Comparison of ENCODE assay signal across 1 cellular context in the genomic region with DNA sequence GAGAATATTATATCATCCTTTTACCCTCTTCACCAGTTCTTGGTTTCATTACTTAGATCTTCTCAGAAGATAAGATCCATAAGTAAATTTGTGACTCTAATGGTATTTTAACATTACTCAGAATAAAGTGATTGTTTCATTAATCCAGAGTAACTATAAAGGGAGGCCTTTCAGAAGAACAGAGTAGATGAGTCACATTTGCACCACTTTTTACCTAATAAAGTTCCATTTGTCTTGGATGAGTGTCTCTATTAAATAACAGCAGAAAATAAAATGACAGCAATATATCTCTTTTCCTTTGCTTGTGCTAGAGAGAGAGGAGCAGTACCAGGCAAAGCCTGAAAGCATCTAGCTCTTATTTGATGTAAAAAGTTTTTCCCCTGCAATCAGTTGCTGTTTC.
A peak's percentile ranks its signal among the peaks of the same experiment; 100 is the strongest.
TF ChIP-seq lines count a peak whose summit lies in the region.

No MANE protein-coding gene starts in this region.

TF ChIP-seq in GM12878, 131 proteins besides CTCF, POLR2A, EP300 and RAD21:
- TF ChIP-seq, protein P1, sequence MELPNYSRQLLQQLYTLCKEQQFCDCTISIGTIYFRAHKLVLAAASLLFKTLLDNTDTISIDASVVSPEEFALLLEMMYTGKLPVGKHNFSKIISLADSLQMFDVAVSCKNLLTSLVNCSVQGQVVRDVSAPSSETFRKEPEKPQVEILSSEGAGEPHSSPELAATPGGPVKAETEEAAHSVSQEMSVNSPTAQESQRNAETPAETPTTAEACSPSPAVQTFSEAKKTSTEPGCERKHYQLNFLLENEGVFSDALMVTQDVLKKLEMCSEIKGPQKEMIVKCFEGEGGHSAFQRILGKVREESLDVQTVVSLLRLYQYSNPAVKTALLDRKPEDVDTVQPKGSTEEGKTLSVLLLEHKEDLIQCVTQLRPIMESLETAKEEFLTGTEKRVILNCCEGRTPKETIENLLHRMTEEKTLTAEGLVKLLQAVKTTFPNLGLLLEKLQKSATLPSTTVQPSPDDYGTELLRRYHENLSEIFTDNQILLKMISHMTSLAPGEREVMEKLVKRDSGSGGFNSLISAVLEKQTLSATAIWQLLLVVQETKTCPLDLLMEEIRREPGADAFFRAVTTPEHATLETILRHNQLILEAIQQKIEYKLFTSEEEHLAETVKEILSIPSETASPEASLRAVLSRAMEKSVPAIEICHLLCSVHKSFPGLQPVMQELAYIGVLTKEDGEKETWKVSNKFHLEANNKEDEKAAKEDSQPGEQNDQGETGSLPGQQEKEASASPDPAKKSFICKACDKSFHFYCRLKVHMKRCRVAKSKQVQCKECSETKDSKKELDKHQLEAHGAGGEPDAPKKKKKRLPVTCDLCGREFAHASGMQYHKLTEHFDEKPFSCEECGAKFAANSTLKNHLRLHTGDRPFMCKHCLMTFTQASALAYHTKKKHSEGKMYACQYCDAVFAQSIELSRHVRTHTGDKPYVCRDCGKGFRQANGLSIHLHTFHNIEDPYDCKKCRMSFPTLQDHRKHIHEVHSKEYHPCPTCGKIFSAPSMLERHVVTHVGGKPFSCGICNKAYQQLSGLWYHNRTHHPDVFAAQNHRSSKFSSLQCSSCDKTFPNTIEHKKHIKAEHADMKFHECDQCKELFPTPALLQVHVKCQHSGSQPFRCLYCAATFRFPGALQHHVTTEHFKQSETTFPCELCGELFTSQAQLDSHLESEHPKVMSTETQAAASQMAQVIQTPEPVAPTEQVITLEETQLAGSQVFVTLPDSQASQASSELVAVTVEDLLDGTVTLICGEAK (IDR thresholded peaks at IDR 0.05; ENCODE audit: borderline replicate concordance): peak; percentile 42; the same call in 1 of the 2 replicates
- no peak for TF ChIP-seq ZSCAN29 (IDR thresholded peaks at IDR 0.05)
- no peak for TF ChIP-seq ZNF207 (IDR thresholded peaks at IDR 0.05; ENCODE audit: borderline replicate concordance)
- TF ChIP-seq, protein P2, sequence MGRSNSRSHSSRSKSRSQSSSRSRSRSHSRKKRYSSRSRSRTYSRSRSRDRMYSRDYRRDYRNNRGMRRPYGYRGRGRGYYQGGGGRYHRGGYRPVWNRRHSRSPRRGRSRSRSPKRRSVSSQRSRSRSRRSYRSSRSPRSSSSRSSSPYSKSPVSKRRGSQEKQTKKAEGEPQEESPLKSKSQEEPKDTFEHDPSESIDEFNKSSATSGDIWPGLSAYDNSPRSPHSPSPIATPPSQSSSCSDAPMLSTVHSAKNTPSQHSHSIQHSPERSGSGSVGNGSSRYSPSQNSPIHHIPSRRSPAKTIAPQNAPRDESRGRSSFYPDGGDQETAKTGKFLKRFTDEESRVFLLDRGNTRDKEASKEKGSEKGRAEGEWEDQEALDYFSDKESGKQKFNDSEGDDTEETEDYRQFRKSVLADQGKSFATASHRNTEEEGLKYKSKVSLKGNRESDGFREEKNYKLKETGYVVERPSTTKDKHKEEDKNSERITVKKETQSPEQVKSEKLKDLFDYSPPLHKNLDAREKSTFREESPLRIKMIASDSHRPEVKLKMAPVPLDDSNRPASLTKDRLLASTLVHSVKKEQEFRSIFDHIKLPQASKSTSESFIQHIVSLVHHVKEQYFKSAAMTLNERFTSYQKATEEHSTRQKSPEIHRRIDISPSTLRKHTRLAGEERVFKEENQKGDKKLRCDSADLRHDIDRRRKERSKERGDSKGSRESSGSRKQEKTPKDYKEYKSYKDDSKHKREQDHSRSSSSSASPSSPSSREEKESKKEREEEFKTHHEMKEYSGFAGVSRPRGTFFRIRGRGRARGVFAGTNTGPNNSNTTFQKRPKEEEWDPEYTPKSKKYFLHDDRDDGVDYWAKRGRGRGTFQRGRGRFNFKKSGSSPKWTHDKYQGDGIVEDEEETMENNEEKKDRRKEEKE (IDR thresholded peaks at IDR 0.05): no peak
- no peak for TF ChIP-seq ASH2L (IDR thresholded peaks at IDR 0.05; ENCODE audit: borderline replicate concordance, low read depth)
- TF ChIP-seq, protein P3, sequence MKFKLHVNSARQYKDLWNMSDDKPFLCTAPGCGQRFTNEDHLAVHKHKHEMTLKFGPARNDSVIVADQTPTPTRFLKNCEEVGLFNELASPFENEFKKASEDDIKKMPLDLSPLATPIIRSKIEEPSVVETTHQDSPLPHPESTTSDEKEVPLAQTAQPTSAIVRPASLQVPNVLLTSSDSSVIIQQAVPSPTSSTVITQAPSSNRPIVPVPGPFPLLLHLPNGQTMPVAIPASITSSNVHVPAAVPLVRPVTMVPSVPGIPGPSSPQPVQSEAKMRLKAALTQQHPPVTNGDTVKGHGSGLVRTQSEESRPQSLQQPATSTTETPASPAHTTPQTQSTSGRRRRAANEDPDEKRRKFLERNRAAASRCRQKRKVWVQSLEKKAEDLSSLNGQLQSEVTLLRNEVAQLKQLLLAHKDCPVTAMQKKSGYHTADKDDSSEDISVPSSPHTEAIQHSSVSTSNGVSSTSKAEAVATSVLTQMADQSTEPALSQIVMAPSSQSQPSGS (IDR thresholded peaks at IDR 0.05; ENCODE audit: low read length): no peak
- no peak for TF ChIP-seq ESRRA (IDR thresholded peaks at IDR 0.05; ENCODE audit: low read length)
TF ChIP-seq in GM12878: peak in this region for 1.
